ENCODE assay signal across 9 cellular contexts in genomic region chr3:171809513-171810277, GRCh38. TPM values are rescaled to one million over a fixed set of nuclear protein-coding genes. Genes with fewer than 3 reads are reported as not detected.
DNase-seq lines count a peak whose midpoint lies in the region; ATAC-seq, FAIRE-seq and TF ChIP-seq lines count a peak whose summit lies in the region.
"Had no signal": no experiment of that assay in that cellular context is flagged by ENCODE, and none has a peak within 500 bp of the region (broad histone marks: within the 10 kb centered on the region; RNA-seq: fewer than 3 reads in every experiment).

No MANE protein-coding gene starts in this region.

- peak overlapping the region; percentile 67 to 88 for H3K4me3 ChIP-seq in vagina

- intact Hi-C loops in vagina (cut with DNase I) = loop anchor here (5.0 to 10.0 kb wide), 2 partner anchors 37 to 65 kb away; no protein-coding TSS in a partner anchor

- peaks cover 44% of the 10 kb centered on the region for H3K4me1 ChIP-seq in vagina

- DNase-seq in D721Med (ENCODE audit: insufficient read length, low spot score) = peak; percentile 31
- peak; percentile 21 for DNase-seq in RPMI8226
- DNase-seq in activated naive CD4-positive, alpha-beta T cell treated with Interleukin-2 at 50 U/mL for 16 hours = peak; percentile 54
- peak; percentile 77 for DNase-seq in globus pallidus (ENCODE audit: low spot score)
- DNase-seq in occipital lobe (lab: John Stamatoyannopoulos, UW) = peak; percentile 85
- DNase-seq in vagina (ENCODE audit: extremely low spot score in 2 of 2) = no peak

- no peak for TF ChIP-seq POLR2A in vagina (IDR thresholded peaks at IDR 0.05)

- no peaks in the 10 kb centered on the region for H3K27me3 ChIP-seq in vagina

- peak overlapping the region; percentile 91 for H3K27ac ChIP-seq in vagina

- no peak for FAIRE-seq in D721Med (lab: Jason Lieb, UNC)

- no peak for TF ChIP-seq CTCF in D721Med (IDR thresholded peaks at IDR 0.05; ENCODE audit: insufficient read depth, missing control alignments)
- TF ChIP-seq CTCF in vagina (IDR thresholded peaks at IDR 0.05) = no peak

- no peaks in the 10 kb centered on the region for H3K36me3 ChIP-seq in vagina

- ATAC-seq in GM19395 (IDR thresholded peaks at IDR 0.05; ENCODE audit: unreplicated experiment) = peak; percentile 71
- ATAC-seq in HG03442 (IDR thresholded peaks at IDR 0.05; ENCODE audit: unreplicated experiment) = peak; percentile 51

- no peaks in the 10 kb centered on the region for H3K9me3 ChIP-seq in vagina

RNA-seq across cellular contexts. Expression of gene PLD1, which starts 0.6 kb away (rescaled TPM):
- total RNA-seq in occipital lobe = 6.6 TPM
- 35.6 TPM for total RNA-seq in vagina

RNA-seq across cellular contexts. Expression of gene TMEM212, which starts 33.5 kb away (rescaled TPM):
- total RNA-seq in occipital lobe = not detected
- not detected for total RNA-seq in vagina
- total RNA-seq: glomerular endothelial cell had no signal

Comparison
In these comparisons a context has a peak if more than half of its experiments do, and no peak if none do; other contexts are left out.
1. DNase-seq: peak in D721Med (single experiment), RPMI8226 (single experiment), activated naive CD4-positive, alpha-beta T cell treated with Interleukin-2 at 50 U/mL for 16 hours (single experiment), globus pallidus (single experiment) and occipital lobe (single experiment); none in vagina (0 of 2).